ENCODE assay signal across 19 cellular contexts in genomic region chr1:193013707-193014106, GRCh38.
"Had no signal": no experiment of that assay in that cellular context is flagged by ENCODE, and none has a peak within 500 bp of the region (broad histone marks: within the 10 kb centered on the region; RNA-seq: fewer than 3 reads in every experiment).

No MANE protein-coding gene starts in this region.

- ATAC-seq: naive thymus-derived CD4-positive, alpha-beta T cell had no signal

- H3K36me3 Mint-ChIP-seq: neural progenitor cell, type B pancreatic cell had no signal

- H3K4me1 Mint-ChIP-seq: activated B cell treated with CpG ODN at 0.5 μM for 24 hours, neural progenitor cell had no signal

- H3K9me3 ChIP-seq: left lung, stomach had no signal

- H3K4me3 ChIP-seq: dorsolateral prefrontal cortex, left lung, neural progenitor cell, skin epidermis, stomach had no signal

- H3K4me3 Mint-ChIP-seq: activated B cell treated with CpG ODN at 0.5 μM for 24 hours; activated CD4-positive, alpha-beta memory T cell treated with anti-CD3 and anti-CD28 coated beads for 36 hours; activated naive CD8-positive, alpha-beta T cell; activated T-helper 1 cell treated with anti-CD3 and anti-CD28 coated beads, Interleukin-12 subunit alpha, Interleukin-12 subunit beta, Interleukin-2, Interleukin-4 antibody, amounts not matched to agents 30 ng/mL and 10 ng/mL and 1 ng/mL, durations not matched to agents 14 hours and 24 hours and 36 hours; naive thymus-derived CD4-positive, alpha-beta T cell; neural progenitor cell; type B pancreatic cell had no signal

- H3K9me3 Mint-ChIP-seq: activated B cell treated with CpG ODN at 0.5 μM for 24 hours; activated CD4-positive, alpha-beta memory T cell treated with anti-CD3 and anti-CD28 coated beads for 36 hours; activated T-helper 1 cell treated with anti-CD3 and anti-CD28 coated beads, Interleukin-12 subunit alpha, Interleukin-12 subunit beta, Interleukin-2, Interleukin-4 antibody, amounts not matched to agents 30 ng/mL and 10 ng/mL and 1 ng/mL, durations not matched to agents 14 hours and 24 hours and 36 hours; naive thymus-derived CD4-positive, alpha-beta T cell; neural progenitor cell; type B pancreatic cell had no signal

- H3K27me3 ChIP-seq: dorsolateral prefrontal cortex, left lung, neural progenitor cell, stomach had no signal

- H3K27ac ChIP-seq: dorsolateral prefrontal cortex, left lung, neural progenitor cell, parathyroid adenoma, skin epidermis had no signal

- H3K4me2 ChIP-seq: neural progenitor cell had no signal

- H3K27ac Mint-ChIP-seq: activated B cell treated with CpG ODN at 0.5 μM for 24 hours; activated CD4-positive, alpha-beta memory T cell treated with anti-CD3 and anti-CD28 coated beads for 36 hours; activated naive CD8-positive, alpha-beta T cell; activated T-helper 1 cell treated with anti-CD3 and anti-CD28 coated beads, Interleukin-12 subunit alpha, Interleukin-12 subunit beta, Interleukin-2, Interleukin-4 antibody, amounts not matched to agents 30 ng/mL and 10 ng/mL and 1 ng/mL, durations not matched to agents 14 hours and 24 hours and 36 hours; naive thymus-derived CD4-positive, alpha-beta T cell; neural progenitor cell; type B pancreatic cell had no signal

- DNase-seq: activated B cell treated with CpG ODN at 0.5 μM for 24 hours; activated CD4-positive, alpha-beta memory T cell treated with anti-CD3 and anti-CD28 coated beads for 36 hours; activated CD4-positive, alpha-beta T cell treated with anti-CD3 and anti-CD28 coated beads for 4 hours; activated T-cell treated with anti-CD3 and anti-CD28 coated beads for 4 hours; central memory CD4-positive, alpha-beta T cell; dorsolateral prefrontal cortex; foreskin melanocyte; head of caudate nucleus; left lung; naive thymus-derived CD4-positive, alpha-beta T cell; retina; stimulated activated CD4-positive, alpha-beta T cell treated with anti-CD3 and anti-CD28 coated beads, Interleukin-2, amount 100 ng/mL, for 48 hours; stomach had no signal

- H3K36me3 ChIP-seq: left lung, neural progenitor cell had no signal

- H3K79me2 ChIP-seq: parathyroid adenoma had no signal

- H3K4me1 ChIP-seq: left lung, neural progenitor cell, parathyroid adenoma had no signal

- H2AFZ ChIP-seq: neural progenitor cell, parathyroid adenoma had no signal

- H3K27me3 Mint-ChIP-seq: activated B cell treated with CpG ODN at 0.5 μM for 24 hours; activated CD4-positive, alpha-beta memory T cell treated with anti-CD3 and anti-CD28 coated beads for 36 hours; activated naive CD8-positive, alpha-beta T cell; naive thymus-derived CD4-positive, alpha-beta T cell; type B pancreatic cell had no signal
